ENCODE assay signal across 1 cellular context in genomic region chr4:17810260-17811077, GRCh38.
A peak's percentile ranks its signal among the peaks of the same experiment; 100 is the strongest.
TF ChIP-seq lines count a peak whose summit lies in the region.

TSS of gene DCAF16 (minus strand) at chr4:17810757. CDS start at chr4:17804141, 6,616 bp downstream.
TSS of gene NCAPG (plus strand) at chr4:17810979. CDS start at chr4:17811078, 99 bp downstream.

TF ChIP-seq in HepG2, 621 proteins besides CTCF, POLR2A, EP300 and RAD21 (continued from another document and continues in another):
- no peak for TF ChIP-seq SNAPC4 (CRISPR knock-in tag; IDR thresholded peaks at IDR 0.05)
- no peak for TF ChIP-seq ZNF749 (CRISPR knock-in tag; IDR thresholded peaks at IDR 0.05; ENCODE audit: borderline replicate concordance)
- TF ChIP-seq PRMT3 (CRISPR knock-in tag; IDR thresholded peaks at IDR 0.05; ENCODE audit: borderline replicate concordance, low read depth), result peak; percentile 92; the same call in 1 of the 2 replicates
- TF ChIP-seq, protein P1, sequence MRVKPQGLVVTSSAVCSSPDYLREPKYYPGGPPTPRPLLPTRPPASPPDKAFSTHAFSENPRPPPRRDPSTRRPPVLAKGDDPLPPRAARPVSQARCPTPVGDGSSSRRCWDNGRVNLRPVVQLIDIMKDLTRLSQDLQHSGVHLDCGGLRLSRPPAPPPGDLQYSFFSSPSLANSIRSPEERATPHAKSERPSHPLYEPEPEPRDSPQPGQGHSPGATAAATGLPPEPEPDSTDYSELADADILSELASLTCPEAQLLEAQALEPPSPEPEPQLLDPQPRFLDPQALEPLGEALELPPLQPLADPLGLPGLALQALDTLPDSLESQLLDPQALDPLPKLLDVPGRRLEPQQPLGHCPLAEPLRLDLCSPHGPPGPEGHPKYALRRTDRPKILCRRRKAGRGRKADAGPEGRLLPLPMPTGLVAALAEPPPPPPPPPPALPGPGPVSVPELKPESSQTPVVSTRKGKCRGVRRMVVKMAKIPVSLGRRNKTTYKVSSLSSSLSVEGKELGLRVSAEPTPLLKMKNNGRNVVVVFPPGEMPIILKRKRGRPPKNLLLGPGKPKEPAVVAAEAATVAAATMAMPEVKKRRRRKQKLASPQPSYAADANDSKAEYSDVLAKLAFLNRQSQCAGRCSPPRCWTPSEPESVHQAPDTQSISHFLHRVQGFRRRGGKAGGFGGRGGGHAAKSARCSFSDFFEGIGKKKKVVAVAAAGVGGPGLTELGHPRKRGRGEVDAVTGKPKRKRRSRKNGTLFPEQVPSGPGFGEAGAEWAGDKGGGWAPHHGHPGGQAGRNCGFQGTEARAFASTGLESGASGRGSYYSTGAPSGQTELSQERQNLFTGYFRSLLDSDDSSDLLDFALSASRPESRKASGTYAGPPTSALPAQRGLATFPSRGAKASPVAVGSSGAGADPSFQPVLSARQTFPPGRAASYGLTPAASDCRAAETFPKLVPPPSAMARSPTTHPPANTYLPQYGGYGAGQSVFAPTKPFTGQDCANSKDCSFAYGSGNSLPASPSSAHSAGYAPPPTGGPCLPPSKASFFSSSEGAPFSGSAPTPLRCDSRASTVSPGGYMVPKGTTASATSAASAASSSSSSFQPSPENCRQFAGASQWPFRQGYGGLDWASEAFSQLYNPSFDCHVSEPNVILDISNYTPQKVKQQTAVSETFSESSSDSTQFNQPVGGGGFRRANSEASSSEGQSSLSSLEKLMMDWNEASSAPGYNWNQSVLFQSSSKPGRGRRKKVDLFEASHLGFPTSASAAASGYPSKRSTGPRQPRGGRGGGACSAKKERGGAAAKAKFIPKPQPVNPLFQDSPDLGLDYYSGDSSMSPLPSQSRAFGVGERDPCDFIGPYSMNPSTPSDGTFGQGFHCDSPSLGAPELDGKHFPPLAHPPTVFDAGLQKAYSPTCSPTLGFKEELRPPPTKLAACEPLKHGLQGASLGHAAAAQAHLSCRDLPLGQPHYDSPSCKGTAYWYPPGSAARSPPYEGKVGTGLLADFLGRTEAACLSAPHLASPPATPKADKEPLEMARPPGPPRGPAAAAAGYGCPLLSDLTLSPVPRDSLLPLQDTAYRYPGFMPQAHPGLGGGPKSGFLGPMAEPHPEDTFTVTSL (CRISPR knock-in tag; IDR thresholded peaks at IDR 0.05; ENCODE audit: borderline replicate concordance), result 0 out of 2 replicates have a peak, but pooled peaks have one; percentile 47
- TF ChIP-seq ZNF331 (CRISPR knock-in tag; IDR thresholded peaks at IDR 0.05), result peak; percentile 23; the same call in 1 of the 2 replicates
- TF ChIP-seq UBTF (CRISPR knock-in tag; IDR thresholded peaks at IDR 0.05), result peak; percentile 87
- TF ChIP-seq SNAPC2 (CRISPR knock-in tag; IDR thresholded peaks at IDR 0.05), result peak; percentile 89; the same call in 1 of the 2 replicates
- TF ChIP-seq, protein P2, sequence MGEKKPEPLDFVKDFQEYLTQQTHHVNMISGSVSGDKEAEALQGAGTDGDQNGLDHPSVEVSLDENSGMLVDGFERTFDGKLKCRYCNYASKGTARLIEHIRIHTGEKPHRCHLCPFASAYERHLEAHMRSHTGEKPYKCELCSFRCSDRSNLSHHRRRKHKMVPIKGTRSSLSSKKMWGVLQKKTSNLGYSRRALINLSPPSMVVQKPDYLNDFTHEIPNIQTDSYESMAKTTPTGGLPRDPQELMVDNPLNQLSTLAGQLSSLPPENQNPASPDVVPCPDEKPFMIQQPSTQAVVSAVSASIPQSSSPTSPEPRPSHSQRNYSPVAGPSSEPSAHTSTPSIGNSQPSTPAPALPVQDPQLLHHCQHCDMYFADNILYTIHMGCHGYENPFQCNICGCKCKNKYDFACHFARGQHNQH (CRISPR knock-in tag; IDR thresholded peaks at IDR 0.05), result peak; percentile 85
- TF ChIP-seq JUNB (CRISPR knock-in tag; IDR thresholded peaks at IDR 0.05; ENCODE audit: borderline replicate concordance), result no peak
- TF ChIP-seq, protein P3, sequence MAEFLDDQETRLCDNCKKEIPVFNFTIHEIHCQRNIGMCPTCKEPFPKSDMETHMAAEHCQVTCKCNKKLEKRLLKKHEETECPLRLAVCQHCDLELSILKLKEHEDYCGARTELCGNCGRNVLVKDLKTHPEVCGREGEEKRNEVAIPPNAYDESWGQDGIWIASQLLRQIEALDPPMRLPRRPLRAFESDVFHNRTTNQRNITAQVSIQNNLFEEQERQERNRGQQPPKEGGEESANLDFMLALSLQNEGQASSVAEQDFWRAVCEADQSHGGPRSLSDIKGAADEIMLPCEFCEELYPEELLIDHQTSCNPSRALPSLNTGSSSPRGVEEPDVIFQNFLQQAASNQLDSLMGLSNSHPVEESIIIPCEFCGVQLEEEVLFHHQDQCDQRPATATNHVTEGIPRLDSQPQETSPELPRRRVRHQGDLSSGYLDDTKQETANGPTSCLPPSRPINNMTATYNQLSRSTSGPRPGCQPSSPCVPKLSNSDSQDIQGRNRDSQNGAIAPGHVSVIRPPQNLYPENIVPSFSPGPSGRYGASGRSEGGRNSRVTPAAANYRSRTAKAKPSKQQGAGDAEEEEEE (CRISPR knock-in tag; IDR thresholded peaks at IDR 0.05; ENCODE audit: borderline replicate concordance), result no peak
- TF ChIP-seq HDAC2 (CRISPR knock-in tag; IDR thresholded peaks at IDR 0.05), result peak; percentile 65
- no peak for TF ChIP-seq ZNF34 (CRISPR knock-in tag; IDR thresholded peaks at IDR 0.05; ENCODE audit: borderline replicate concordance)
- TF ChIP-seq, protein P4, sequence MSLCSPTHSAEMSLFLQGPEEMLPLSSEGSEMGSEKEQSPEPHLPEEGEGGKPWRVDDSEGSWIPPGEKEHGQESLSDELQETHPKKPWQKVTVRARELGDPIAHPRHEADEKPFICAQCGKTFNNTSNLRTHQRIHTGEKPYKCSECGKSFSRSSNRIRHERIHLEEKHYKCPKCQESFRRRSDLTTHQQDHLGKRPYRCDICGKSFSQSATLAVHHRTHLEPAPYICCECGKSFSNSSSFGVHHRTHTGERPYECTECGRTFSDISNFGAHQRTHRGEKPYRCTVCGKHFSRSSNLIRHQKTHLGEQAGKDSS (CRISPR knock-in tag; IDR thresholded peaks at IDR 0.05; ENCODE audit: borderline replicate concordance, low read depth), result no peak
- no peak for TF ChIP-seq HMG20B (CRISPR knock-in tag; conservative IDR thresholded peaks at IDR 0.05)
- TF ChIP-seq NR0B2 (CRISPR knock-in tag; IDR thresholded peaks at IDR 0.05), result no peak; the same call in 1 of the 2 replicates
- peak; percentile 72; the same call in 1 of the 2 replicates for TF ChIP-seq CAMTA2 (CRISPR knock-in tag; IDR thresholded peaks at IDR 0.05; ENCODE audit: borderline replicate concordance)
- TF ChIP-seq, protein P5, sequence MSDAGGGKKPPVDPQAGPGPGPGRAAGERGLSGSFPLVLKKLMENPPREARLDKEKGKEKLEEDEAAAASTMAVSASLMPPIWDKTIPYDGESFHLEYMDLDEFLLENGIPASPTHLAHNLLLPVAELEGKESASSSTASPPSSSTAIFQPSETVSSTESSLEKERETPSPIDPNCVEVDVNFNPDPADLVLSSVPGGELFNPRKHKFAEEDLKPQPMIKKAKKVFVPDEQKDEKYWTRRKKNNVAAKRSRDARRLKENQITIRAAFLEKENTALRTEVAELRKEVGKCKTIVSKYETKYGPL (CRISPR knock-in tag; IDR thresholded peaks at IDR 0.05), result no peak
- TF ChIP-seq, protein P6, sequence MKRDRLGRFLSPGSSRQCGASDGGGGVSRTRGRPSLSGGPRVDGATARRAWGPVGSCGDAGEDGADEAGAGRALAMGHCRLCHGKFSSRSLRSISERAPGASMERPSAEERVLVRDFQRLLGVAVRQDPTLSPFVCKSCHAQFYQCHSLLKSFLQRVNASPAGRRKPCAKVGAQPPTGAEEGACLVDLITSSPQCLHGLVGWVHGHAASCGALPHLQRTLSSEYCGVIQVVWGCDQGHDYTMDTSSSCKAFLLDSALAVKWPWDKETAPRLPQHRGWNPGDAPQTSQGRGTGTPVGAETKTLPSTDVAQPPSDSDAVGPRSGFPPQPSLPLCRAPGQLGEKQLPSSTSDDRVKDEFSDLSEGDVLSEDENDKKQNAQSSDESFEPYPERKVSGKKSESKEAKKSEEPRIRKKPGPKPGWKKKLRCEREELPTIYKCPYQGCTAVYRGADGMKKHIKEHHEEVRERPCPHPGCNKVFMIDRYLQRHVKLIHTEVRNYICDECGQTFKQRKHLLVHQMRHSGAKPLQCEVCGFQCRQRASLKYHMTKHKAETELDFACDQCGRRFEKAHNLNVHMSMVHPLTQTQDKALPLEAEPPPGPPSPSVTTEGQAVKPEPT (CRISPR knock-in tag; IDR thresholded peaks at IDR 0.05; ENCODE audit: low read depth), result no peak; the same call in 1 of the 2 replicates
- peak; percentile 77 for TF ChIP-seq ZBTB38 (CRISPR knock-in tag; IDR thresholded peaks at IDR 0.05)
- peak; percentile 57; the same call in 1 of the 2 replicates for TF ChIP-seq ZNF761 (CRISPR knock-in tag; conservative IDR thresholded peaks at IDR 0.05)
- peak; percentile 83; the same call in 1 of the 2 replicates for TF ChIP-seq ZNF704 (CRISPR knock-in tag; IDR thresholded peaks at IDR 0.05; ENCODE audit: borderline replicate concordance)
- TF ChIP-seq PRPF4 (IDR thresholded peaks at IDR 0.05; ENCODE audit: low read depth, low read length, poor library complexity, severe bottlenecking), result no peak
- TF ChIP-seq NFRKB (IDR thresholded peaks at IDR 0.05), result no peak
- no peak for TF ChIP-seq ZNF17 (CRISPR knock-in tag; IDR thresholded peaks at IDR 0.05)
- peak; percentile 94; the same call in 1 of the 2 replicates for TF ChIP-seq RNF2 (conservative IDR thresholded peaks at IDR 0.05; ENCODE audit: low read depth)
- no peak for TF ChIP-seq ATF2 (CRISPR knock-in tag; IDR thresholded peaks at IDR 0.05)
- peak; percentile 90; the same call in 1 of the 2 replicates for TF ChIP-seq ZNF430 (CRISPR knock-in tag; IDR thresholded peaks at IDR 0.05)
- TF ChIP-seq RBFOX2 (IDR thresholded peaks at IDR 0.05; ENCODE audit: low read depth, low read length), result peak; percentile 92
- peak; percentile 26; the same call in 1 of the 2 replicates for TF ChIP-seq MIER3 (CRISPR knock-in tag; IDR thresholded peaks at IDR 0.05; ENCODE audit: borderline replicate concordance)
- TF ChIP-seq DNMT3B (CRISPR knock-in tag; conservative IDR thresholded peaks at IDR 0.05), result 0 out of 2 replicates have a peak, but pooled peaks have one; percentile 72
- no peak for TF ChIP-seq ZNF75D (CRISPR knock-in tag; IDR thresholded peaks at IDR 0.05; ENCODE audit: borderline replicate concordance)
